Comparison of ENCODE assay signal across 12 cellular contexts in the genomic region with DNA sequence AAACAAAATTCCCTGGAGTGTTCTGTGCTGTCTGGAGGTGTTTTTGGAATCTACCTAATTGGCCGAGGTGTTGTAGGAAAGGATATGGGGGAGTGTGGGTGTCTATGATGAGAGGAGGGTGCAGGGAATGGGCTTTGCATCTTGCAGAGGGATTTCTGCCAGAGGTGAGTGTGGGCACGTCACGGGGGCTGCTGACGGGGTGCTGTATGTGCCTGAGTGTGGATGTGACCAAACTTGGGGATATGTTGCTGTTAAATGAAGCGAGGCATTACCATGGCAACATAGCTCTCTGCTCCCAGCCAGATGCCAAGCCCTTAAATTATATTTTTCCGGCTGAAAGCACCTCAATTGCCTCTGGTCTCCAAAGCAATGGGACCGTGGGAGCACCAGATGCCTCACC. TPM values are rescaled to one million over a fixed set of nuclear protein-coding genes. Genes with fewer than 3 reads are reported as not detected.
DNase-seq lines count a peak whose midpoint lies in the region; FAIRE-seq and TF ChIP-seq lines count a peak whose summit lies in the region.
"Had no signal": no experiment of that assay in that cellular context is flagged by ENCODE, and none has a peak within 500 bp of the region (broad histone marks: within the 10 kb centered on the region; RNA-seq: fewer than 3 reads in every experiment).

No MANE protein-coding gene starts in this region.

- FAIRE-seq in D721Med (lab: Jason Lieb, UNC): no peak
- FAIRE-seq: A549, endometrium had no signal

- H4K20me1 ChIP-seq in GM23248 (ENCODE audit: insufficient read depth): no peaks in the 10 kb centered on the region

- no peaks in the 10 kb centered on the region for H3K36me3 ChIP-seq in A673 (ENCODE audit: insufficient read depth, low read length, poor library complexity, severe bottlenecking)
- H3K36me3 ChIP-seq in uterus: no peaks in the 10 kb centered on the region
- no peaks in the 10 kb centered on the region for H3K36me3 ChIP-seq in GM23248 (ENCODE audit: low read depth)

- no peak for TF ChIP-seq CTCF in A673 (conservative IDR thresholded peaks at IDR 0.05; ENCODE audit: low read depth, low read length)
- no peak for TF ChIP-seq CTCF in D721Med (IDR thresholded peaks at IDR 0.05; ENCODE audit: insufficient read depth, missing control alignments)
- no peak for TF ChIP-seq CTCF in uterus (IDR thresholded peaks at IDR 0.05)

- 70 to 73% methylated on average over 7 of the region's 7 CpGs for WGBS in GM23248 (ENCODE audit: low coverage in 1 of 2, low lambda C conversion rate in 2 of 2, missing lambda C conversion rate in 2 of 2), 2 experiments

- no peak overlapping the region for H3K27ac ChIP-seq in A673 (ENCODE audit: low read depth, low read length, poor library complexity, severe bottlenecking)
- no peak overlapping the region for H3K27ac ChIP-seq in uterus
- H3K27ac ChIP-seq in GM23248: no peak overlapping the region
- H3K27ac ChIP-seq: A549 had no signal

- no peaks in the 10 kb centered on the region for H3F3A ChIP-seq in GM23248 (ENCODE audit: insufficient read depth)

- CTCF ChIA-PET in A673 (lab: Charles Lee): no interaction called here

- H3K9me2 ChIP-seq in GM23248 (ENCODE audit: insufficient read depth): no peaks in the 10 kb centered on the region

- H3K4me3 ChIP-seq in A673 (ENCODE audit: low read depth, low read length, poor library complexity, severe bottlenecking): no peak overlapping the region
- H3K4me3 ChIP-seq in uterus: no peak overlapping the region
- H3K4me3 ChIP-seq in GM23248: no peak overlapping the region
- H3K4me3 ChIP-seq: A549 had no signal

- H3K27me3 ChIP-seq in A673 (replicated peaks; ENCODE audit: insufficient read depth, low read depth, low read length, poor library complexity): no peaks in the 10 kb centered on the region
- H3K27me3 ChIP-seq in uterus: no peaks in the 10 kb centered on the region
- H3K27me3 ChIP-seq in GM23248 (replicated peaks; ENCODE audit: insufficient read depth): no peaks in the 10 kb centered on the region

- no peak overlapping the region for H3K9ac ChIP-seq in GM23248

- no peaks in the 10 kb centered on the region for H3K79me2 ChIP-seq in GM23248 (ENCODE audit: insufficient read depth)

- in situ Hi-C loops in GM23248 (cut with MboI): no loop called here

- DNase-seq in A673 (ENCODE audit: low spot score): peak; percentile 54
- DNase-seq in NCI-H1092 (lab: John Stamatoyannopoulos, UW): peak; percentile 82
- peak; percentile 92 for DNase-seq in NCI-H524 treated with DMSO at 0.1 percent for 48 hours (lab: John Stamatoyannopoulos, UW)
- DNase-seq in head of caudate nucleus: peak; percentile 42 to 91 (median 74)
- no peak for DNase-seq in D721Med (ENCODE audit: insufficient read length, low spot score)
- no peak for DNase-seq in NCI-H2029 treated with DMSO at 0.1 percent for 48 hours (lab: John Stamatoyannopoulos, UW)
- DNase-seq in uterus: no peak
- DNase-seq in GM23248: no peak
- DNase-seq: mesendoderm, right cardiac atrium had no signal

- no peak for TF ChIP-seq POLR2A in uterus (IDR thresholded peaks at IDR 0.05)

- no peaks in the 10 kb centered on the region for H3K9me3 ChIP-seq in A673 (ENCODE audit: low read depth, low read length, poor library complexity, severe bottlenecking)
- H3K9me3 ChIP-seq in uterus: no peaks in the 10 kb centered on the region
- no peaks in the 10 kb centered on the region for H3K9me3 ChIP-seq in GM23248 (ENCODE audit: low read depth)
- H3K9me3 ChIP-seq: A549 had no signal

- no peak overlapping the region for H2AFZ ChIP-seq in GM23248

- no TSS peak for BruUV-seq in A673 (replicated peaks; lab: Mats Ljungman, UMichigan)

- H3K4me2 ChIP-seq in GM23248 (ENCODE audit: unreplicated experiment): no peak overlapping the region
- H3K4me2 ChIP-seq: A549 had no signal

- intact Hi-C loops in A673 (cut with micrococcal nuclease; ENCODE audit: unreplicated experiment) (no loop called here), head of caudate nucleus (cut with DNase I) (no loop called here), uterus (cut with DNase I; ENCODE audit: low total_unique reads) (no loop called here)

- POLR2A ChIA-PET in A673 (lab: Charles Lee; ENCODE audit: low non-redundant PET): no interaction called here

- no peaks in the 10 kb centered on the region for H3K4me1 ChIP-seq in A673 (ENCODE audit: insufficient read depth, low read length, poor library complexity, severe bottlenecking)
- H3K4me1 ChIP-seq in uterus: no peaks in the 10 kb centered on the region
- H3K4me1 ChIP-seq in GM23248 (ENCODE audit: insufficient read depth): no peaks in the 10 kb centered on the region
- H3K4me1 ChIP-seq: A549 had no signal

RNA-seq across cellular contexts. Expression of gene SPTLC2, which starts 44.3 kb away (rescaled TPM):
- total RNA-seq in A673 (2021) (17.3 and 19.0 TPM in 2 replicates), uterus (10 to 100 TPM; 12.3 to 64.2 (median 32.1) TPM)
- 45.6 and 50.2 TPM in 2 replicates for total RNA-seq in GM23248 (2014; rRNA removed; shearing (Covaris generic))
- 38.1 and 44.7 TPM in 2 replicates for polyA plus RNA-seq in GM23248 (2016; fragmentation: Nextera tagmentation; extraction: Ambion mirVana)

RNA-seq across cellular contexts. Expression of gene ALKBH1, which starts 47.1 kb away (rescaled TPM):
- total RNA-seq in A673 (2021) (19.4 and 22.3 TPM in 2 replicates), uterus (10 to 100 TPM in 3 of 4 donors, 1 to 10 TPM in 1; 5.3 to 36.4 (median 16.7) TPM)
- 13.2 and 13.4 TPM in 2 replicates for total RNA-seq in GM23248 (2014; rRNA removed; shearing (Covaris generic))
- polyA plus RNA-seq in GM23248 (2016; fragmentation: Nextera tagmentation; extraction: Ambion mirVana): 10.2 and 11.3 TPM in 2 replicates

RNA-seq across cellular contexts. Expression of gene SLIRP, which starts 47.1 kb away (rescaled TPM):
- total RNA-seq in A673 (2021): 275 and 318 TPM in 2 replicates
- 100 to 1,000 TPM in 2 of 4 donors, 10 to 100 TPM in 2; 72.9 to 258 (median 90.9) TPM for total RNA-seq in uterus
- 147 and 258 TPM in 2 replicates for total RNA-seq in GM23248 (2014; rRNA removed; shearing (Covaris generic))
- polyA plus RNA-seq in GM23248 (2016; fragmentation: Nextera tagmentation; extraction: Ambion mirVana): 417 and 418 TPM in 2 replicates

Comparison
In these comparisons a context has a peak if more than half of its experiments do, and no peak if none do; other contexts are left out.
1. DNase-seq: peak in A673 (single experiment), NCI-H1092 (single experiment), NCI-H524 treated with DMSO at 0.1 percent for 48 hours (single experiment) and head of caudate nucleus (42 of 42); none in D721Med (single experiment), NCI-H2029 treated with DMSO at 0.1 percent for 48 hours (single experiment), uterus (0 of 2) and GM23248 (single experiment).